ENCODE assay signal across 19 cellular contexts in the genomic region with DNA sequence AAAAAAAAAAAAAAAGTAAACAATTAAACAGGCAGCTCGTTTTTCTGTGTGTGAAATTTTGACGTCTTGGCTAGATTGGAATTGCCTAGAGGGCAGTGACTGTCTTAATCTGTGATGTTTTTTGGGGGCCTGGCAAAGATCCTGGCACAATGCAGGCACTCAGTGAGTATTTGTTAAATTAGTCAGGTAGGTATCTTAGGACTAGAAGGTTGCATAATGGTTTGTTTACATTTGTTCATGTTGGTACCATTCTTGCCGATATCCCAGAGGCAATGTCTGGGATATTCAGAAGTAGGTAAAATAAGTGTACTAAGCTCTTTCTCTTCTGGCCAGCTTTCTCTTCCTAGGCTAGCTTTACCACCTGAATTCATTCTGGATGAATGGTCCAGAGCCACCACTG. TPM values are rescaled to one million over a fixed set of nuclear protein-coding genes. Genes with fewer than 3 reads are reported as not detected.
DNase-seq lines count a peak whose midpoint lies in the region; ATAC-seq and TF ChIP-seq lines count a peak whose summit lies in the region.
"Had no signal": no experiment of that assay in that cellular context is flagged by ENCODE, and none has a peak within 500 bp of the region (broad histone marks: within the 10 kb centered on the region; RNA-seq: fewer than 3 reads in every experiment).

No MANE protein-coding gene starts in this region.

- H3K27me3 Mint-ChIP-seq in activated naive CD4-positive, alpha-beta T cell treated with anti-CD3 and anti-CD28 coated beads, Interleukin-2, amount 50 U/mL, for 24 hours = no peaks in the 10 kb centered on the region
- H3K27me3 Mint-ChIP-seq in activated naive CD4-positive, alpha-beta T cell treated with anti-CD3 and anti-CD28 coated beads for 36 hours (ENCODE audit: low read depth) = no peaks in the 10 kb centered on the region
- H3K27me3 Mint-ChIP-seq in effector memory CD8-positive, alpha-beta T cell = no peaks in the 10 kb centered on the region
- H3K27me3 Mint-ChIP-seq: activated CD8-positive, alpha-beta memory T cell treated with anti-CD3 and anti-CD28 coated beads, Interleukin-2, amount 10 ng/mL, durations not matched to agents 7 days and 5 days had no signal

- POLR2A ChIA-PET in PC-9 (lab: Charles Lee; ENCODE audit: unreplicated experiment) = no interaction called here

- H3K27ac Mint-ChIP-seq in activated naive CD4-positive, alpha-beta T cell treated with anti-CD3 and anti-CD28 coated beads, Interleukin-2, amount 50 U/mL, for 24 hours = peak overlapping the region; percentile 51
- no peak overlapping the region for H3K27ac Mint-ChIP-seq in activated naive CD4-positive, alpha-beta T cell treated with anti-CD3 and anti-CD28 coated beads for 36 hours
- H3K27ac Mint-ChIP-seq in effector memory CD8-positive, alpha-beta T cell = peak overlapping the region in 1 of 2 donors; percentile 35
- H3K27ac Mint-ChIP-seq in stimulated activated effector memory CD8-positive, alpha-beta T cell treated with anti-CD3 and anti-CD28 coated beads, Interleukin-12 subunit alpha, Interleukin-12 subunit beta, amount 100 ng/mL, for 72 hours = peak overlapping the region; percentile 72
- H3K27ac Mint-ChIP-seq: activated CD8-positive, alpha-beta memory T cell treated with anti-CD3 and anti-CD28 coated beads, Interleukin-2, amount 10 ng/mL, durations not matched to agents 7 days and 5 days had no signal

- H3K27ac ChIP-seq in PC-9 (no peak overlapping the region), lower lobe of right lung (no peak overlapping the region)
- H3K27ac ChIP-seq: vagina, WERI-Rb-1 had no signal

- H3K4me3 ChIP-seq in PC-9 (no peak overlapping the region), lower lobe of right lung (no peak overlapping the region)
- H3K4me3 ChIP-seq: mucosa of descending colon, vagina had no signal

- peaks cover 15% of the 10 kb centered on the region for H4K20me1 ChIP-seq in PC-9 (ENCODE audit: insufficient read depth)

- no peak overlapping the region for H2AFZ ChIP-seq in PC-9

- H3F3A ChIP-seq in PC-9 (ENCODE audit: insufficient read depth, low read depth) = 0 out of 2 replicates have a peak, but pooled peaks cover 4% of the 10 kb centered on the region

- no peaks in the 10 kb centered on the region for H3K27me3 ChIP-seq in PC-9 (ENCODE audit: insufficient read depth, low read depth)
- H3K27me3 ChIP-seq in lower lobe of right lung (ENCODE audit: low read depth) = no peaks in the 10 kb centered on the region
- H3K27me3 ChIP-seq: vagina had no signal

- intact Hi-C loops in activated naive CD4-positive, alpha-beta T cell treated with anti-CD3 and anti-CD28 coated beads for 36 hours (cut with micrococcal nuclease) = no loop called here
- intact Hi-C loops in PC-9 (cut with micrococcal nuclease; ENCODE audit: unreplicated experiment) (no loop called here), lower lobe of right lung (cut with DNase I) (no loop called here)

- no peak for ATAC-seq in effector memory CD8-positive, alpha-beta T cell (replicated peaks)
- no peak for ATAC-seq in stimulated activated effector memory CD8-positive, alpha-beta T cell treated with anti-CD3 and anti-CD28 coated beads, Interleukin-12 subunit alpha, Interleukin-12 subunit beta, amount 100 ng/mL, for 72 hours
- ATAC-seq in HG02588 (IDR thresholded peaks at IDR 0.05; ENCODE audit: unreplicated experiment) (no peak), lower lobe of right lung (no peak)
- ATAC-seq: activated CD8-positive, alpha-beta memory T cell treated with anti-CD3 and anti-CD28 coated beads, Interleukin-2, amount 10 ng/mL, durations not matched to agents 7 days and 5 days; left cardiac atrium; mucosa of descending colon; Right ventricle myocardium inferior had no signal

- H3K9me2 ChIP-seq in PC-9 (ENCODE audit: insufficient read depth) = no peaks in the 10 kb centered on the region

- TF ChIP-seq CTCF in PC-9 (conservative IDR thresholded peaks at IDR 0.05) (no peak), lower lobe of right lung (IDR thresholded peaks at IDR 0.05) (no peak)

- peak overlapping the region; percentile 79 for H3K4me3 Mint-ChIP-seq in activated naive CD4-positive, alpha-beta T cell treated with anti-CD3 and anti-CD28 coated beads, Interleukin-2, amount 50 U/mL, for 24 hours
- no peak overlapping the region for H3K4me3 Mint-ChIP-seq in activated naive CD4-positive, alpha-beta T cell treated with anti-CD3 and anti-CD28 coated beads for 36 hours
- peak overlapping the region; percentile 21 to 94 for H3K4me3 Mint-ChIP-seq in effector memory CD8-positive, alpha-beta T cell
- H3K4me3 Mint-ChIP-seq in stimulated activated effector memory CD8-positive, alpha-beta T cell treated with anti-CD3 and anti-CD28 coated beads, Interleukin-12 subunit alpha, Interleukin-12 subunit beta, amount 100 ng/mL, for 72 hours = no peak overlapping the region
- H3K4me3 Mint-ChIP-seq: activated CD8-positive, alpha-beta memory T cell treated with anti-CD3 and anti-CD28 coated beads, Interleukin-2, amount 10 ng/mL, durations not matched to agents 7 days and 5 days had no signal

- H3K4me1 ChIP-seq in PC-9 (replicated peaks; ENCODE audit: insufficient read depth) (peaks cover 16% of the 10 kb centered on the region), lower lobe of right lung (peaks cover 23% of the 10 kb centered on the region)

- no TSS peak for BruUV-seq in PC-9 (replicated peaks; lab: Mats Ljungman, UMichigan)

- peaks cover 52% of the 10 kb centered on the region for H3K4me1 Mint-ChIP-seq in activated naive CD4-positive, alpha-beta T cell treated with anti-CD3 and anti-CD28 coated beads, Interleukin-2, amount 50 U/mL, for 24 hours
- H3K4me1 Mint-ChIP-seq in activated naive CD4-positive, alpha-beta T cell treated with anti-CD3 and anti-CD28 coated beads for 36 hours (ENCODE audit: low read depth) = peaks cover 36% of the 10 kb centered on the region
- H3K4me1 Mint-ChIP-seq in effector memory CD8-positive, alpha-beta T cell (ENCODE audit: low read depth in 2 of 2) = peaks cover 26 to 31% of the 10 kb centered on the region in 2 donors
- H3K4me1 Mint-ChIP-seq in stimulated activated effector memory CD8-positive, alpha-beta T cell treated with anti-CD3 and anti-CD28 coated beads, Interleukin-12 subunit alpha, Interleukin-12 subunit beta, amount 100 ng/mL, for 72 hours = peaks cover 25% of the 10 kb centered on the region

- H3K4me2 ChIP-seq in PC-9 = peak overlapping the region; percentile 4

- peaks cover 8% of the 10 kb centered on the region for H3K36me3 Mint-ChIP-seq in activated naive CD4-positive, alpha-beta T cell treated with anti-CD3 and anti-CD28 coated beads, Interleukin-2, amount 50 U/mL, for 24 hours
- peaks cover 10% of the 10 kb centered on the region for H3K36me3 Mint-ChIP-seq in activated naive CD4-positive, alpha-beta T cell treated with anti-CD3 and anti-CD28 coated beads for 36 hours (ENCODE audit: low read depth)
- H3K36me3 Mint-ChIP-seq in effector memory CD8-positive, alpha-beta T cell (ENCODE audit: insufficient read depth) = peaks cover 41% of the 10 kb centered on the region
- peaks cover 68% of the 10 kb centered on the region for H3K36me3 Mint-ChIP-seq in stimulated activated effector memory CD8-positive, alpha-beta T cell treated with anti-CD3 and anti-CD28 coated beads, Interleukin-12 subunit alpha, Interleukin-12 subunit beta, amount 100 ng/mL, for 72 hours

- no peak for DNase-seq in activated naive CD4-positive, alpha-beta T cell treated with anti-CD3 and anti-CD28 coated beads for 36 hours
- DNase-seq in PC-9 = peak in 1 of 2 experiments; percentile 53
- DNase-seq in effector memory CD8-positive, alpha-beta T cell = no peak
- DNase-seq in stimulated activated effector memory CD8-positive, alpha-beta T cell treated with anti-CD3 and anti-CD28 coated beads, Interleukin-12 subunit alpha, Interleukin-12 subunit beta, amount 100 ng/mL, for 72 hours (ENCODE audit: low spot score in 2 of 2) = no peak
- DNase-seq in dedifferentiated amniotic fluid mesenchymal stem cell (ENCODE audit: extremely low spot score) = no peak
- no peak for DNase-seq in lower lobe of right lung
- DNase-seq: activated CD8-positive, alpha-beta memory T cell treated with anti-CD3 and anti-CD28 coated beads, Interleukin-2, amount 10 ng/mL, durations not matched to agents 7 days and 5 days; Calu3; cerebellar nuclear complex; hypothalamus; left cardiac atrium; mucosa of descending colon; NCI-H1436 treated with DMSO at 0.1 percent for 48 hours; stimulated activated CD4-positive, alpha-beta T cell treated with anti-CD3 and anti-CD28 coated beads, Interleukin-1b, Interleukin-23, amount 100 ng/mL, for 48 hours; WERI-Rb-1 had no signal

- H3K79me2 ChIP-seq in PC-9 (ENCODE audit: low read depth) = peaks cover 50% of the 10 kb centered on the region

- CTCF ChIA-PET in activated naive CD4-positive, alpha-beta T cell treated with anti-CD3 and anti-CD28 coated beads for 36 hours (lab: Charles Lee) = interaction anchor here (0.8 kb wide), 1 partner anchor 36 kb away, joined by 5 read pairs; no protein-coding TSS in a partner anchor
- CTCF ChIA-PET in PC-9 (lab: Charles Lee) = interaction anchor here (0.8 kb wide), 1 partner anchor 37 kb away, joined by 3 read pairs; no protein-coding TSS in a partner anchor

- H3K9me3 Mint-ChIP-seq in activated naive CD4-positive, alpha-beta T cell treated with anti-CD3 and anti-CD28 coated beads, Interleukin-2, amount 50 U/mL, for 24 hours = no peaks in the 10 kb centered on the region
- no peaks in the 10 kb centered on the region for H3K9me3 Mint-ChIP-seq in activated naive CD4-positive, alpha-beta T cell treated with anti-CD3 and anti-CD28 coated beads for 36 hours
- H3K9me3 Mint-ChIP-seq in effector memory CD8-positive, alpha-beta T cell = no peaks in the 10 kb centered on the region
- no peaks in the 10 kb centered on the region for H3K9me3 Mint-ChIP-seq in stimulated activated effector memory CD8-positive, alpha-beta T cell treated with anti-CD3 and anti-CD28 coated beads, Interleukin-12 subunit alpha, Interleukin-12 subunit beta, amount 100 ng/mL, for 72 hours

- H3K9me3 ChIP-seq in PC-9 (ENCODE audit: insufficient read depth, low read depth) (no peaks in the 10 kb centered on the region), lower lobe of right lung (no peaks in the 10 kb centered on the region)
- H3K9me3 ChIP-seq: mucosa of descending colon, vagina had no signal

- H3K36me3 ChIP-seq in PC-9 (ENCODE audit: low read depth) = 0 out of 2 replicates have a peak, but pooled peaks cover 4% of the 10 kb centered on the region
- peaks cover 45% of the 10 kb centered on the region for H3K36me3 ChIP-seq in lower lobe of right lung

RNA-seq across cellular contexts. Expression of a gene that starts 2.5 kb away (rescaled TPM):
- total RNA-seq in activated naive CD4-positive, alpha-beta T cell treated with anti-CD3 and anti-CD28 coated beads for 36 hours = 10 to 100 TPM; 15.5 to 17.3 TPM
- total RNA-seq in PC-9 (2021) (19.4 and 25.7 TPM in 2 replicates), lower lobe of right lung (23.7 TPM)

Comparison
In these comparisons a context has a peak if more than half of its experiments do, and no peak if none do; other contexts are left out.
1. H3K4me3 Mint-ChIP-seq: peak in activated naive CD4-positive, alpha-beta T cell treated with anti-CD3 and anti-CD28 coated beads, Interleukin-2, amount 50 U/mL, for 24 hours (single experiment) and effector memory CD8-positive, alpha-beta T cell (2 of 2); none in activated naive CD4-positive, alpha-beta T cell treated with anti-CD3 and anti-CD28 coated beads for 36 hours (single experiment) and stimulated activated effector memory CD8-positive, alpha-beta T cell treated with anti-CD3 and anti-CD28 coated beads, Interleukin-12 subunit alpha, Interleukin-12 subunit beta, amount 100 ng/mL, for 72 hours (single experiment).